Comparison of ENCODE assay signal across 1 cellular context in genomic region chr11:64778473-64779298, GRCh38.
TF ChIP-seq lines count a peak whose summit lies in the region.

SF1 (minus strand) TSS chr11:64778542; CDS start chr11:64778392, 150 bp downstream.

TF ChIP-seq in HepG2, 621 proteins besides CTCF, POLR2A, EP300 and RAD21 (continued from another document and continues in another):
- TF ChIP-seq RARA (CRISPR knock-in tag; IDR thresholded peaks at IDR 0.05) (no peak), ZNF160 (CRISPR knock-in tag; IDR thresholded peaks at IDR 0.05) (no peak), MBNL3 (CRISPR knock-in tag; conservative IDR thresholded peaks at IDR 0.05) (no peak), CREM (IDR thresholded peaks at IDR 0.05) (peak; percentile 86), CREM (CRISPR knock-in tag; IDR thresholded peaks at IDR 0.05) (no peak), SIN3A (IDR thresholded peaks at IDR 0.05; ENCODE audit: borderline replicate concordance, low read depth, low read length) (0 out of 2 replicates have a peak, but pooled peaks have one; percentile 28), HDAC2 (CRISPR knock-in tag; IDR thresholded peaks at IDR 0.05) (0 out of 2 replicates have a peak, but pooled peaks have one; percentile 30), PCBP2 (optimal IDR thresholded peaks at IDR 0.05; ENCODE audit: low read depth, low read length, poor library complexity, severe bottlenecking) (no peak), ZNF709 (CRISPR knock-in tag; IDR thresholded peaks at IDR 0.05) (no peak), FOXP4 (CRISPR knock-in tag; IDR thresholded peaks at IDR 0.05) (no peak; the same call in 1 of the 2 replicates), TMF1 (CRISPR knock-in tag; IDR thresholded peaks at IDR 0.05; ENCODE audit: low read depth) (no peak), ZNF329 (CRISPR knock-in tag; IDR thresholded peaks at IDR 0.05; ENCODE audit: low read depth) (no peak), BRD4 (CRISPR knock-in tag; IDR thresholded peaks at IDR 0.05) (no peak), RFXAP (CRISPR knock-in tag; IDR thresholded peaks at IDR 0.05; ENCODE audit: borderline replicate concordance) (peak; percentile 93), ZNF580 (CRISPR knock-in tag; IDR thresholded peaks at IDR 0.05; ENCODE audit: borderline replicate concordance, low read depth) (peak; percentile 71; the same call in 1 of the 2 replicates), SMC3 (IDR thresholded peaks at IDR 0.05; ENCODE audit: low read length) (no peak), SUZ12 (IDR thresholded peaks at IDR 0.05; ENCODE audit: low read depth, low read length) (no peak), FOXK1 (CRISPR knock-in tag; IDR thresholded peaks at IDR 0.05; ENCODE audit: borderline replicate concordance, low read depth) (0 out of 2 replicates have a peak, but pooled peaks have one; percentile 60), MIER3 (CRISPR knock-in tag; IDR thresholded peaks at IDR 0.05; ENCODE audit: borderline replicate concordance) (no peak), NR1H2 (CRISPR knock-in tag; IDR thresholded peaks at IDR 0.05; ENCODE audit: borderline replicate concordance, low read depth) (no peak), HHEX (CRISPR knock-in tag; IDR thresholded peaks at IDR 0.05) (no peak), ZNF263 (CRISPR knock-in tag; IDR thresholded peaks at IDR 0.05) (no peak), THRA (CRISPR knock-in tag; IDR thresholded peaks at IDR 0.05; ENCODE audit: borderline replicate concordance) (peak; percentile 14; the same call in 1 of the 2 replicates), MAZ (IDR thresholded peaks at IDR 0.05; ENCODE audit: borderline replicate concordance, low read depth, low read length) (peak; percentile 93; the same call in 1 of the 2 replicates), MAZ (CRISPR knock-in tag; IDR thresholded peaks at IDR 0.05; ENCODE audit: low read depth) (peak; percentile 79), MYPOP (CRISPR knock-in tag; IDR thresholded peaks at IDR 0.05) (no peak), PRDM15 (CRISPR knock-in tag; IDR thresholded peaks at IDR 0.05) (no peak), ESRRA (CRISPR knock-in tag; IDR thresholded peaks at IDR 0.05; ENCODE audit: low read depth) (no peak), SMAD1 (CRISPR knock-in tag; IDR thresholded peaks at IDR 0.05; ENCODE audit: borderline replicate concordance, low read depth) (no peak), NBN (conservative IDR thresholded peaks at IDR 0.05) (no peak), TFAP4 (IDR thresholded peaks at IDR 0.05; ENCODE audit: borderline replicate concordance, low read depth) (no peak), ZNF10 (CRISPR knock-in tag; IDR thresholded peaks at IDR 0.05; ENCODE audit: borderline replicate concordance, low read depth) (no peak), EEA1 (CRISPR knock-in tag; IDR thresholded peaks at IDR 0.05; ENCODE audit: borderline replicate concordance) (no peak), MTA1 (CRISPR knock-in tag; IDR thresholded peaks at IDR 0.05; ENCODE audit: borderline replicate concordance) (0 out of 2 replicates have a peak, but pooled peaks have one; percentile 21), ZNF136 (CRISPR knock-in tag; IDR thresholded peaks at IDR 0.05; ENCODE audit: low read depth) (0 out of 2 replicates have a peak, but pooled peaks have one; percentile 32), ZBTB7B (CRISPR knock-in tag; IDR thresholded peaks at IDR 0.05) (no peak; the same call in 1 of the 2 replicates), SNAPC5 (CRISPR knock-in tag; IDR thresholded peaks at IDR 0.05; ENCODE audit: borderline replicate concordance) (no peak), GMEB1 (CRISPR knock-in tag; IDR thresholded peaks at IDR 0.05; ENCODE audit: borderline replicate concordance) (peak; percentile 72; the same call in 1 of the 2 replicates), SIX1 (CRISPR knock-in tag; IDR thresholded peaks at IDR 0.05; ENCODE audit: borderline replicate concordance) (no peak), CAMTA2 (CRISPR knock-in tag; IDR thresholded peaks at IDR 0.05; ENCODE audit: borderline replicate concordance) (no peak)
- TF ChIP-seq, protein P1, sequence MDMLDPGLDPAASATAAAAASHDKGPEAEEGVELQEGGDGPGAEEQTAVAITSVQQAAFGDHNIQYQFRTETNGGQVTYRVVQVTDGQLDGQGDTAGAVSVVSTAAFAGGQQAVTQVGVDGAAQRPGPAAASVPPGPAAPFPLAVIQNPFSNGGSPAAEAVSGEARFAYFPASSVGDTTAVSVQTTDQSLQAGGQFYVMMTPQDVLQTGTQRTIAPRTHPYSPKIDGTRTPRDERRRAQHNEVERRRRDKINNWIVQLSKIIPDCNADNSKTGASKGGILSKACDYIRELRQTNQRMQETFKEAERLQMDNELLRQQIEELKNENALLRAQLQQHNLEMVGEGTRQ (IDR thresholded peaks at IDR 0.05; ENCODE audit: low read depth, low read length): no peak
- TF ChIP-seq, protein P1 (CRISPR knock-in tag; IDR thresholded peaks at IDR 0.05; ENCODE audit: borderline replicate concordance): no peak
- TF ChIP-seq, protein P2, sequence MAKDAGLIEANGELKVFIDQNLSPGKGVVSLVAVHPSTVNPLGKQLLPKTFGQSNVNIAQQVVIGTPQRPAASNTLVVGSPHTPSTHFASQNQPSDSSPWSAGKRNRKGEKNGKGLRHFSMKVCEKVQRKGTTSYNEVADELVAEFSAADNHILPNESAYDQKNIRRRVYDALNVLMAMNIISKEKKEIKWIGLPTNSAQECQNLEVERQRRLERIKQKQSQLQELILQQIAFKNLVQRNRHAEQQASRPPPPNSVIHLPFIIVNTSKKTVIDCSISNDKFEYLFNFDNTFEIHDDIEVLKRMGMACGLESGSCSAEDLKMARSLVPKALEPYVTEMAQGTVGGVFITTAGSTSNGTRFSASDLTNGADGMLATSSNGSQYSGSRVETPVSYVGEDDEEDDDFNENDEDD (CRISPR knock-in tag; IDR thresholded peaks at IDR 0.05; ENCODE audit: borderline replicate concordance): peak; percentile 32; the same call in 1 of the 2 replicates
- TF ChIP-seq, protein P3, sequence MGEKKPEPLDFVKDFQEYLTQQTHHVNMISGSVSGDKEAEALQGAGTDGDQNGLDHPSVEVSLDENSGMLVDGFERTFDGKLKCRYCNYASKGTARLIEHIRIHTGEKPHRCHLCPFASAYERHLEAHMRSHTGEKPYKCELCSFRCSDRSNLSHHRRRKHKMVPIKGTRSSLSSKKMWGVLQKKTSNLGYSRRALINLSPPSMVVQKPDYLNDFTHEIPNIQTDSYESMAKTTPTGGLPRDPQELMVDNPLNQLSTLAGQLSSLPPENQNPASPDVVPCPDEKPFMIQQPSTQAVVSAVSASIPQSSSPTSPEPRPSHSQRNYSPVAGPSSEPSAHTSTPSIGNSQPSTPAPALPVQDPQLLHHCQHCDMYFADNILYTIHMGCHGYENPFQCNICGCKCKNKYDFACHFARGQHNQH (CRISPR knock-in tag; IDR thresholded peaks at IDR 0.05): no peak
- TF ChIP-seq, protein P4, sequence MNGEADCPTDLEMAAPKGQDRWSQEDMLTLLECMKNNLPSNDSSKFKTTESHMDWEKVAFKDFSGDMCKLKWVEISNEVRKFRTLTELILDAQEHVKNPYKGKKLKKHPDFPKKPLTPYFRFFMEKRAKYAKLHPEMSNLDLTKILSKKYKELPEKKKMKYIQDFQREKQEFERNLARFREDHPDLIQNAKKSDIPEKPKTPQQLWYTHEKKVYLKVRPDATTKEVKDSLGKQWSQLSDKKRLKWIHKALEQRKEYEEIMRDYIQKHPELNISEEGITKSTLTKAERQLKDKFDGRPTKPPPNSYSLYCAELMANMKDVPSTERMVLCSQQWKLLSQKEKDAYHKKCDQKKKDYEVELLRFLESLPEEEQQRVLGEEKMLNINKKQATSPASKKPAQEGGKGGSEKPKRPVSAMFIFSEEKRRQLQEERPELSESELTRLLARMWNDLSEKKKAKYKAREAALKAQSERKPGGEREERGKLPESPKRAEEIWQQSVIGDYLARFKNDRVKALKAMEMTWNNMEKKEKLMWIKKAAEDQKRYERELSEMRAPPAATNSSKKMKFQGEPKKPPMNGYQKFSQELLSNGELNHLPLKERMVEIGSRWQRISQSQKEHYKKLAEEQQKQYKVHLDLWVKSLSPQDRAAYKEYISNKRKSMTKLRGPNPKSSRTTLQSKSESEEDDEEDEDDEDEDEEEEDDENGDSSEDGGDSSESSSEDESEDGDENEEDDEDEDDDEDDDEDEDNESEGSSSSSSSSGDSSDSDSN (CRISPR knock-in tag; IDR thresholded peaks at IDR 0.05): peak; percentile 36; the same call in 1 of the 2 replicates
